In the genomic region with DNA sequence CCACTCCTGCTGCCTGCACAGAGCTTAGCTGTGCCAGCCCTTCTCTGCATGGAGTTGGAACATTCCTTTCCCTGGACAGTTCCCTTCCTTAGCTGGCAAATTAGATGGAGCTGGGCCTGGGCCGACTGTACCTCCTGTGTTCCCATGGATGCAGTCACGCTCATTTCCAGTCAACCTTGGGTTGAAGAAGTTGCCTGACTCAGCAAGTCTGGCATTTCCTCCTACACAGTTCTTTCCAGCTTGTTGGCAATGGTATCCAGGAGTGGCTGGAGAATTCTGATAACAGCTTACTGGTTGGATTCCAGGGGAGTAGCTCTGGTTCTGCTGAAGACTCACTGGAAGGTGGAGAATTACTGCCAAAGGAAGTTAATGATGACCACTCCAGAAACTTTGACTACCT, we compare ENCODE assay signal across 13 cellular contexts. TPM values are rescaled to one million over a fixed set of nuclear protein-coding genes. Genes with fewer than 3 reads are reported as not detected.
DNase-seq lines count a peak whose midpoint lies in the region; ATAC-seq, FAIRE-seq and TF ChIP-seq lines count a peak whose summit lies in the region.
"Had no signal": no experiment of that assay in that cellular context is flagged by ENCODE, and none has a peak within 500 bp of the region (broad histone marks: within the 10 kb centered on the region; RNA-seq: fewer than 3 reads in every experiment).

No MANE protein-coding gene starts in this region.

- peak; percentile 99 for FAIRE-seq in astrocyte (lab: Jason Lieb, UNC)

- H2AFZ ChIP-seq in astrocyte (ENCODE audit: low read depth, low read length) = no peak overlapping the region

- peak overlapping the region; percentile 0 for H3K9ac ChIP-seq in astrocyte (ENCODE audit: low read length)
- H3K9ac ChIP-seq in endodermal cell (ENCODE audit: extremely low read depth, low read length, poor library complexity, severe bottlenecking) = no peak overlapping the region

- no peaks in the 10 kb centered on the region for H3K9me3 ChIP-seq in astrocyte (ENCODE audit: insufficient read depth, low read depth, low read length)
- no peaks in the 10 kb centered on the region for H3K9me3 ChIP-seq in endodermal cell (ENCODE audit: control insufficient read depth, low read length)

- H3K4me2 ChIP-seq in astrocyte (ENCODE audit: low read length) = peak overlapping the region; percentile 24

- H3K27me3 Mint-ChIP-seq in astrocyte (ENCODE audit: low read depth, unreplicated experiment) = peaks cover 3% of the 10 kb centered on the region
- peaks cover 37% of the 10 kb centered on the region for H3K27me3 Mint-ChIP-seq in activated T-cell treated with anti-CD3 and anti-CD28 coated beads, Interleukin-2, amount 50 U/mL, for 24 hours
- H3K27me3 Mint-ChIP-seq in endodermal cell (ENCODE audit: insufficient read depth) = peaks cover 5% of the 10 kb centered on the region

- H3K4me3 Mint-ChIP-seq in astrocyte (ENCODE audit: unreplicated experiment) = no peak overlapping the region
- no peak overlapping the region for H3K4me3 Mint-ChIP-seq in activated T-cell treated with anti-CD3 and anti-CD28 coated beads, Interleukin-2, amount 50 U/mL, for 24 hours
- H3K4me3 Mint-ChIP-seq in endodermal cell = no peak overlapping the region
- H3K4me3 Mint-ChIP-seq: activated T-helper 1 cell treated with anti-CD3 and anti-CD28 coated beads, Interleukin-12 subunit alpha, Interleukin-12 subunit beta, Interleukin-2, Interleukin-4 antibody, amounts not matched to agents 30 ng/mL and 10 ng/mL and 1 ng/mL, durations not matched to agents 14 hours and 24 hours and 36 hours; CD4-positive, alpha-beta memory T cell had no signal

- DNase-seq in AG04449 (ENCODE audit: low read depth, low spot score) (peak; percentile 93), HK-2 (ENCODE audit: unreplicated experiment) (peak; percentile 26), astrocyte (ENCODE audit: low read depth) (peak; percentile 100), kidney epithelial cell (ENCODE audit: low read depth) (peak; percentile 68), activated gamma-delta T cell treated with Interleukin-2 at 50 U/mL for 16 hours (no peak), endodermal cell (no peak)
- no peak for DNase-seq in activated T-cell treated with anti-CD3 and anti-CD28 coated beads, Interleukin-2, amount 50 U/mL, for 24 hours
- DNase-seq: CD4-positive, alpha-beta memory T cell; cerebellar nuclear complex had no signal

- H3K4me1 Mint-ChIP-seq in astrocyte (ENCODE audit: low read depth, unreplicated experiment) = peaks cover 10% of the 10 kb centered on the region
- no peaks in the 10 kb centered on the region for H3K4me1 Mint-ChIP-seq in activated T-cell treated with anti-CD3 and anti-CD28 coated beads, Interleukin-2, amount 50 U/mL, for 24 hours (ENCODE audit: low read depth)
- no peaks in the 10 kb centered on the region for H3K4me1 Mint-ChIP-seq in endodermal cell
- H3K4me1 Mint-ChIP-seq: CD4-positive, alpha-beta memory T cell had no signal

- no peak for TF ChIP-seq CTCF in AG04449 (IDR thresholded peaks at IDR 0.05; ENCODE audit: insufficient read depth, low read length, missing control alignments)
- no peak for TF ChIP-seq CTCF in astrocyte (IDR thresholded peaks at IDR 0.05; ENCODE audit: insufficient read depth, low read depth, low read length)
- TF ChIP-seq CTCF in kidney epithelial cell (IDR thresholded peaks at IDR 0.05; ENCODE audit: insufficient read depth, low read length, poor library complexity, severe bottlenecking) = no peak
- no peak for TF ChIP-seq CTCF in endodermal cell (conservative IDR thresholded peaks at IDR 0.05)

- H3K27ac ChIP-seq in astrocyte (ENCODE audit: low read depth, low read length) (peak overlapping the region; percentile 76), endodermal cell (ENCODE audit: low read depth, low read length) (no peak overlapping the region)
- H3K27ac ChIP-seq: VCaP had no signal

- no peaks in the 10 kb centered on the region for H3K79me2 ChIP-seq in astrocyte (ENCODE audit: insufficient read depth, low read length)

- no peaks in the 10 kb centered on the region for H3K36me3 Mint-ChIP-seq in astrocyte (ENCODE audit: low read depth, unreplicated experiment)
- H3K36me3 Mint-ChIP-seq in activated T-cell treated with anti-CD3 and anti-CD28 coated beads, Interleukin-2, amount 50 U/mL, for 24 hours (ENCODE audit: low read depth) = no peaks in the 10 kb centered on the region
- H3K36me3 Mint-ChIP-seq in endodermal cell (ENCODE audit: low read depth) = no peaks in the 10 kb centered on the region
- H3K36me3 Mint-ChIP-seq: CD4-positive, alpha-beta memory T cell had no signal

- CTCF ChIA-PET in AG04449 (lab: Yijun Ruan, JAX) = interaction anchor here (0.8 to 1.5 kb wide), 4 partner anchors 14 to 324 kb away, joined by 3 to 4 read pairs (median 4); no protein-coding TSS in a partner anchor

- H3K27ac Mint-ChIP-seq in astrocyte (ENCODE audit: unreplicated experiment) (peak overlapping the region; percentile 88), endodermal cell (no peak overlapping the region)
- no peak overlapping the region for H3K27ac Mint-ChIP-seq in activated T-cell treated with anti-CD3 and anti-CD28 coated beads, Interleukin-2, amount 50 U/mL, for 24 hours
- H3K27ac Mint-ChIP-seq: activated T-helper 1 cell treated with anti-CD3 and anti-CD28 coated beads, Interleukin-12 subunit alpha, Interleukin-12 subunit beta, Interleukin-2, Interleukin-4 antibody, amounts not matched to agents 30 ng/mL and 10 ng/mL and 1 ng/mL, durations not matched to agents 14 hours and 24 hours and 36 hours; CD4-positive, alpha-beta memory T cell had no signal

- ATAC-seq in GM21576 (IDR thresholded peaks at IDR 0.05; ENCODE audit: unreplicated experiment) = no peak
- ATAC-seq: sciatic nerve had no signal

- H3K4me3 ChIP-seq in AG04449 (ENCODE audit: low read depth, low read length) (no peak overlapping the region), astrocyte (ENCODE audit: insufficient read depth, low read depth, low read length) (no peak overlapping the region), kidney epithelial cell (ENCODE audit: low read depth, low read length) (no peak overlapping the region), endodermal cell (ENCODE audit: low read length) (no peak overlapping the region)

- 84 to 90% methylated on average over 2 of the region's 2 CpGs for WGBS in endodermal cell (ENCODE audit: insufficient coverage in 1 of 2, insufficient read length in 1 of 2), 2 experiments

- H3K36me3 ChIP-seq in astrocyte (ENCODE audit: insufficient read depth, low read length) (no peaks in the 10 kb centered on the region), kidney epithelial cell (ENCODE audit: control insufficient read depth, insufficient read depth, low read length) (no peaks in the 10 kb centered on the region), endodermal cell (ENCODE audit: control insufficient read depth, insufficient read depth, low read length) (no peaks in the 10 kb centered on the region)

- H3K9me3 Mint-ChIP-seq in astrocyte (ENCODE audit: unreplicated experiment) (peaks cover 3% of the 10 kb centered on the region), endodermal cell (peaks cover 2% of the 10 kb centered on the region)
- H3K9me3 Mint-ChIP-seq in activated T-cell treated with anti-CD3 and anti-CD28 coated beads, Interleukin-2, amount 50 U/mL, for 24 hours = no peaks in the 10 kb centered on the region
- H3K9me3 Mint-ChIP-seq: activated T-helper 1 cell treated with anti-CD3 and anti-CD28 coated beads, Interleukin-12 subunit alpha, Interleukin-12 subunit beta, Interleukin-2, Interleukin-4 antibody, amounts not matched to agents 30 ng/mL and 10 ng/mL and 1 ng/mL, durations not matched to agents 14 hours and 24 hours and 36 hours had no signal

- no peaks in the 10 kb centered on the region for H4K20me1 ChIP-seq in astrocyte (ENCODE audit: insufficient read depth, low read length)

- no peaks in the 10 kb centered on the region for H3K27me3 ChIP-seq in astrocyte (ENCODE audit: insufficient read depth, low read length)
- H3K27me3 ChIP-seq in kidney epithelial cell (ENCODE audit: control insufficient read depth, insufficient read depth, low read length) = no peaks in the 10 kb centered on the region
- H3K27me3 ChIP-seq in endodermal cell (ENCODE audit: control insufficient read depth, insufficient read depth, low read length, poor library complexity, severe bottlenecking) = no peaks in the 10 kb centered on the region

- POLR2A ChIA-PET in AG04449 (lab: Yijun Ruan, JAX) = interaction anchor here (0.6 to 1.0 kb wide), 2 partner anchors 20 to 1135 kb away, joined by 4 to 6 read pairs; no protein-coding TSS in a partner anchor

- H3K4me1 ChIP-seq in astrocyte (ENCODE audit: insufficient read depth, low read length) = peaks cover 6% of the 10 kb centered on the region
- no peaks in the 10 kb centered on the region for H3K4me1 ChIP-seq in endodermal cell (ENCODE audit: control insufficient read depth, insufficient read depth, low read length)

RNA-seq across cellular contexts. Expression of a gene that starts 9.2 kb away (rescaled TPM):
- 0.02 TPM in 1 of 2 replicates, not detected in the other for total RNA-seq in astrocyte
- total RNA-seq in kidney epithelial cell = under 0.01 TPM in 1 of 2 replicates, not detected in the other
- not detected for total RNA-seq in endodermal cell
- polyA plus RNA-seq in endodermal cell (2013, experiment 1 of 2) = not detected
- polyA plus RNA-seq in endodermal cell (2013, experiment 2 of 2) = not detected
- total RNA-seq: sciatic nerve had no signal
- polyA plus RNA-seq: CD4-positive, alpha-beta memory T cell had no signal

Comparison
In these comparisons a context has a peak if more than half of its experiments do, and no peak if none do; other contexts are left out.
1. DNase-seq: peak in AG04449 (single experiment), HK-2 (single experiment), astrocyte (single experiment) and kidney epithelial cell (single experiment); none in activated gamma-delta T cell treated with Interleukin-2 at 50 U/mL for 16 hours (single experiment), activated T-cell treated with anti-CD3 and anti-CD28 coated beads, Interleukin-2, amount 50 U/mL, for 24 hours (single experiment) and endodermal cell (single experiment).